In the genomic region with DNA sequence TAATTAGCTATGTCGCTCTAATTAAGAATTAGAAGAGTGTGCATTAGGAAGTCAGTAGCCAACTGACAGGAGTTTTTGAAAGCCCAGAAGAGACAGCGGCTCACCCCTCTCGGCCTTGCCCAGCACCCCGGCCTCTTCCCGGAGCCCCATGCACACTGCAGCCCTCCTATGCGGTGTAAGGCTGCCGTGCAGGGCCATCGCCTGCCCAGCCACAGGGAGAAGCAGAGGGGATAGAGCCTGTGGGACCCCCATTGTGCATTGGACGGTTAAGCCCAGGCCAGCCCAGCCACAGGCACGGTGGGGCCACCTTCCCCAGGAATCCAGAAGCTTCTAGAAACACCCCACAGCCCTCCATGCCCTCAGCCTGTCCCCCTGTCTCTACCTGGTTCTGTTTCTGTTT, we compare ENCODE assay signal across 23 cellular contexts.
DNase-seq lines count a peak whose midpoint lies in the region; ATAC-seq and TF ChIP-seq lines count a peak whose summit lies in the region.
"Had no signal": no experiment of that assay in that cellular context is flagged by ENCODE, and none has a peak within 500 bp of the region (broad histone marks: within the 10 kb centered on the region; RNA-seq: fewer than 3 reads in every experiment).

No MANE protein-coding gene starts in this region.

- H3K27ac ChIP-seq in GM23338 (ENCODE audit: low read depth): no peak overlapping the region
- no peak overlapping the region for H3K27ac ChIP-seq in esophagus muscularis mucosa (replicated peaks in 1 of 4)
- no peak overlapping the region for H3K27ac ChIP-seq in trophoblast cell (ENCODE audit: low read depth, low read length)
- H3K27ac ChIP-seq: A549; BLaER1 treated with 17β-estradiol and CSF1 and Interleukin-3, amounts not matched to agents 10 nM and 100 nM; GM23248 had no signal

- no peak overlapping the region for H2BK12ac ChIP-seq in trophoblast cell (ENCODE audit: low read length)

- H3K4me1 Mint-ChIP-seq in GM23338 (peaks cover 41% of the 10 kb centered on the region), WTC11 (peaks cover 42% of the 10 kb centered on the region)
- H3K4me1 Mint-ChIP-seq: CD14-positive monocyte; CD8-positive, alpha-beta memory T cell had no signal

- peaks cover 23% of the 10 kb centered on the region for H3K4me1 ChIP-seq in GM23338 (ENCODE audit: insufficient read depth)
- H3K4me1 ChIP-seq in esophagus muscularis mucosa: no peaks in the 10 kb centered on the region
- H3K4me1 ChIP-seq in trophoblast cell (ENCODE audit: control insufficient read depth in 1 of 2, insufficient read depth in 2 of 2, low read length in 2 of 2): no peaks in the 10 kb centered on the region
- H3K4me1 ChIP-seq: A549, BE2C, HAP-1 had no signal

- no peaks in the 10 kb centered on the region for H3K36me3 Mint-ChIP-seq in GM23338 (ENCODE audit: low read depth)
- H3K36me3 Mint-ChIP-seq in WTC11: no peaks in the 10 kb centered on the region
- H3K36me3 Mint-ChIP-seq: CD14-positive monocyte; CD8-positive, alpha-beta memory T cell had no signal

- no peak overlapping the region for H3K14ac ChIP-seq in trophoblast cell (ENCODE audit: low read length)

- no peak overlapping the region for H3K18ac ChIP-seq in trophoblast cell (ENCODE audit: low read length)

- H2AK5ac ChIP-seq in trophoblast cell (ENCODE audit: low read length): no peak overlapping the region

- H4K91ac ChIP-seq in trophoblast cell (ENCODE audit: low read depth, low read length): no peak overlapping the region

- H3K23ac ChIP-seq in trophoblast cell (ENCODE audit: low read length): no peak overlapping the region

- H3K9me3 ChIP-seq in esophagus muscularis mucosa (no peaks in the 10 kb centered on the region), trophoblast cell (ENCODE audit: insufficient read depth, low read depth, low read length) (no peaks in the 10 kb centered on the region)
- H3K9me3 ChIP-seq: A549; BE2C; BLaER1 treated with 17β-estradiol and CSF1 and Interleukin-3, amounts not matched to agents 10 nM and 100 nM; HAP-1 had no signal

- H3K9me3 Mint-ChIP-seq in GM23338 (no peaks in the 10 kb centered on the region), WTC11 (no peaks in the 10 kb centered on the region)
- H3K9me3 Mint-ChIP-seq: CD14-positive monocyte; CD4-positive, alpha-beta T cell had no signal

- ATAC-seq in GM23338 (peak; percentile 57), WTC11 (peak; percentile 23), GM18511 (IDR thresholded peaks at IDR 0.05; ENCODE audit: unreplicated experiment) (no peak)
- ATAC-seq: A549 had no signal

- H3K79me2 ChIP-seq in GM23338 (replicated peaks; ENCODE audit: insufficient read depth): no peaks in the 10 kb centered on the region
- H3K79me2 ChIP-seq in trophoblast cell (ENCODE audit: control insufficient read depth, insufficient read depth, low read length, poor library complexity): no peaks in the 10 kb centered on the region

- POLR2A ChIA-PET in WTC11 (lab: Charles Lee): interaction anchor here (0.6 kb wide), 1 partner anchor 27 kb away, joined by 3 read pairs; no protein-coding TSS in a partner anchor

- no peaks in the 10 kb centered on the region for H3F3A ChIP-seq in GM23338 (replicated peaks; ENCODE audit: low read depth)

- no peak for TF ChIP-seq EP300 in esophagus muscularis mucosa (IDR thresholded peaks at IDR 0.05)

- H3K27me3 ChIP-seq in GM23338 (ENCODE audit: insufficient read depth): no peaks in the 10 kb centered on the region
- peaks cover 0 to 10% (median 0%) of the 10 kb centered on the region in 4 donors for H3K27me3 ChIP-seq in esophagus muscularis mucosa
- H3K27me3 ChIP-seq in trophoblast cell (ENCODE audit: insufficient read depth, low read length): no peaks in the 10 kb centered on the region
- H3K27me3 ChIP-seq: BE2C; BLaER1 treated with 17β-estradiol and CSF1 and Interleukin-3, amounts not matched to agents 10 nM and 100 nM had no signal

- H4K20me1 ChIP-seq in GM23338 (replicated peaks; ENCODE audit: insufficient read depth): no peaks in the 10 kb centered on the region
- H4K20me1 ChIP-seq: BLaER1 treated with 17β-estradiol and CSF1 and Interleukin-3, amounts not matched to agents 10 nM and 100 nM had no signal

- CTCF ChIA-PET in WTC11 (lab: Charles Lee): no interaction called here

- DNase-seq in GM23338 (ENCODE audit: low spot score) (no peak), WTC11 (ENCODE audit: low spot score) (no peak), esophagus muscularis mucosa (ENCODE audit: extremely low spot score) (peak; percentile 66), trophoblast cell (no peak), NCI-H446 treated with DMSO at 0.1 percent for 48 hours (lab: John Stamatoyannopoulos, UW) (no peak), G401 (ENCODE audit: low spot score) (no peak)
- DNase-seq: 8988T; ACHN; AML-193; BE2C; CD4-positive, alpha-beta T cell; CD8-positive, alpha-beta memory T cell; DMS 273 treated with DMSO at 0.1 percent for 48 hours; DMS79; EL; GF-D8; GM23248; HFFc6 had no signal

- H3K4me3 Mint-ChIP-seq in GM23338: no peak overlapping the region
- no peak overlapping the region for H3K4me3 Mint-ChIP-seq in WTC11
- H3K4me3 Mint-ChIP-seq: CD14-positive monocyte; CD4-positive, alpha-beta T cell; CD8-positive, alpha-beta memory T cell; HFFc6 had no signal

- H2BK5ac ChIP-seq in trophoblast cell (ENCODE audit: low read depth, low read length, poor library complexity): no peak overlapping the region

- no peak overlapping the region for H2AFZ ChIP-seq in GM23338
- no peak overlapping the region for H2AFZ ChIP-seq in trophoblast cell (ENCODE audit: insufficient read depth, low read length, poor library complexity)
- H2AFZ ChIP-seq: GM23248 had no signal

- H3K4me3 ChIP-seq in GM23338 (no peak overlapping the region), esophagus muscularis mucosa (no peak overlapping the region), trophoblast cell (ENCODE audit: low read depth, low read length) (no peak overlapping the region)
- H3K4me3 ChIP-seq: A549; BLaER1 treated with 17β-estradiol and CSF1 and Interleukin-3, amounts not matched to agents 10 nM and 100 nM; GM23248; HAP-1 had no signal

- WGBS in esophagus muscularis mucosa: 85% methylated on average over 10 of the region's 10 CpGs
- no CpG with 5 or more reads among the region's 10 CpGs for WGBS in trophoblast cell (ENCODE audit: extremely low coverage, insufficient coverage, insufficient read length)

- no peak overlapping the region for H2BK120ac ChIP-seq in trophoblast cell (ENCODE audit: insufficient read depth, low read length, poor library complexity)

- H4K8ac ChIP-seq in trophoblast cell (ENCODE audit: low read depth, low read length): no peak overlapping the region

- peak overlapping the region; percentile 64 for H4K12ac ChIP-seq in trophoblast cell (ENCODE audit: low read depth, low read length)

- intact Hi-C loops in esophagus muscularis mucosa (cut with DNase I): no loop called here

- no peak overlapping the region for H3K27ac Mint-ChIP-seq in GM23338
- no peak overlapping the region for H3K27ac Mint-ChIP-seq in WTC11
- H3K27ac Mint-ChIP-seq: CD14-positive monocyte; CD4-positive, alpha-beta T cell; CD8-positive, alpha-beta memory T cell; HFFc6 had no signal

- no peak overlapping the region for H3K9ac ChIP-seq in trophoblast cell (ENCODE audit: low read length)
- H3K9ac ChIP-seq: BLaER1 treated with 17β-estradiol and CSF1 and Interleukin-3, amounts not matched to agents 10 nM and 100 nM; GM23248 had no signal

- H3K36me3 ChIP-seq in GM23338 (ENCODE audit: insufficient read depth) (no peaks in the 10 kb centered on the region), esophagus muscularis mucosa (no peaks in the 10 kb centered on the region), trophoblast cell (ENCODE audit: control insufficient read depth in 1 of 2, insufficient read depth in 2 of 2, low read length in 2 of 2) (no peaks in the 10 kb centered on the region)
- H3K36me3 ChIP-seq: BE2C; BLaER1 treated with 17β-estradiol and CSF1 and Interleukin-3, amounts not matched to agents 10 nM and 100 nM; HAP-1 had no signal

- in situ Hi-C loops in G401 (cut with HindIII; ENCODE audit: low sequenced_read_pairs): no loop called here

- H3K4me2 ChIP-seq in GM23338 (no peak overlapping the region), trophoblast cell (ENCODE audit: low read length) (no peak overlapping the region)
- H3K4me2 ChIP-seq: A549; BLaER1 treated with 17β-estradiol and CSF1 and Interleukin-3, amounts not matched to agents 10 nM and 100 nM had no signal

- no peak for TF ChIP-seq CTCF in GM23338 (conservative IDR thresholded peaks at IDR 0.05; ENCODE audit: low read depth in 2 of 2)
- no peak for TF ChIP-seq CTCF in WTC11 (IDR thresholded peaks at IDR 0.05)
- TF ChIP-seq CTCF in esophagus muscularis mucosa (IDR thresholded peaks at IDR 0.05): no peak

- H3K27me3 Mint-ChIP-seq in GM23338 (ENCODE audit: insufficient read depth, low read depth, poor library complexity): peaks cover 4% of the 10 kb centered on the region
- peaks cover 4% of the 10 kb centered on the region; the same call in 1 of the 2 replicates for H3K27me3 Mint-ChIP-seq in WTC11 (ENCODE audit: low read depth)
- H3K27me3 Mint-ChIP-seq: CD4-positive, alpha-beta T cell had no signal

- H3K9me2 ChIP-seq in GM23338 (ENCODE audit: insufficient read depth): no peaks in the 10 kb centered on the region

- H3K79me1 ChIP-seq in trophoblast cell (ENCODE audit: low read length): no peaks in the 10 kb centered on the region

- H3K4ac ChIP-seq in trophoblast cell (ENCODE audit: low read depth, low read length): no peak overlapping the region

- TF ChIP-seq POLR2A in esophagus muscularis mucosa (IDR thresholded peaks at IDR 0.05; ENCODE audit: low read depth): no peak

TF ChIP-seq in GM23338, 12 proteins besides CTCF, POLR2A, EP300 and RAD21 (continues in another document):
- TF ChIP-seq ZNF331 (CRISPR knock-in tag; IDR thresholded peaks at IDR 0.05; ENCODE audit: low read depth) (no peak), ZNF114 (CRISPR knock-in tag; IDR thresholded peaks at IDR 0.05) (no peak), CREB1 (CRISPR knock-in tag; IDR thresholded peaks at IDR 0.05; ENCODE audit: low read depth) (no peak), JUNB (IDR thresholded peaks at IDR 0.05; ENCODE audit: unreplicated experiment) (no peak)

TF ChIP-seq in WTC11, 78 proteins besides CTCF, POLR2A, EP300 and RAD21 (continues in another document):
- TF ChIP-seq EMX1 (CRISPR knock-in tag; IDR thresholded peaks at IDR 0.05) (no peak), ZNF671 (CRISPR knock-in tag; IDR thresholded peaks at IDR 0.05) (no peak), ETV6 (CRISPR knock-in tag; IDR thresholded peaks at IDR 0.05) (no peak)
- TF ChIP-seq, protein P1, sequence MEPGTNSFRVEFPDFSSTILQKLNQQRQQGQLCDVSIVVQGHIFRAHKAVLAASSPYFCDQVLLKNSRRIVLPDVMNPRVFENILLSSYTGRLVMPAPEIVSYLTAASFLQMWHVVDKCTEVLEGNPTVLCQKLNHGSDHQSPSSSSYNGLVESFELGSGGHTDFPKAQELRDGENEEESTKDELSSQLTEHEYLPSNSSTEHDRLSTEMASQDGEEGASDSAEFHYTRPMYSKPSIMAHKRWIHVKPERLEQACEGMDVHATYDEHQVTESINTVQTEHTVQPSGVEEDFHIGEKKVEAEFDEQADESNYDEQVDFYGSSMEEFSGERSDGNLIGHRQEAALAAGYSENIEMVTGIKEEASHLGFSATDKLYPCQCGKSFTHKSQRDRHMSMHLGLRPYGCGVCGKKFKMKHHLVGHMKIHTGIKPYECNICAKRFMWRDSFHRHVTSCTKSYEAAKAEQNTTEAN (CRISPR knock-in tag; IDR thresholded peaks at IDR 0.05): no peak
